ENCODE assay signal across 17 cellular contexts in genomic region chr18:73118121-73118816, GRCh38.
DNase-seq lines count a peak whose midpoint lies in the region; ATAC-seq and TF ChIP-seq lines count a peak whose summit lies in the region.
"Had no signal": no experiment of that assay in that cellular context is flagged by ENCODE, and none has a peak within 500 bp of the region (broad histone marks: within the 10 kb centered on the region; RNA-seq: fewer than 3 reads in every experiment).

No MANE protein-coding gene starts in this region.

- H3K4me1 ChIP-seq in ACC112 (ENCODE audit: control insufficient read depth, insufficient read depth, low read length, unreplicated experiment), result peaks cover 14% of the 10 kb centered on the region
- H3K4me1 ChIP-seq in CD8-positive, alpha-beta memory T cell (ENCODE audit: insufficient read depth, low read length), result no peaks in the 10 kb centered on the region
- H3K4me1 ChIP-seq: A549 had no signal

- ATAC-seq in HG03135 (IDR thresholded peaks at IDR 0.05; ENCODE audit: unreplicated experiment) (no peak), HG02623 (IDR thresholded peaks at IDR 0.05; ENCODE audit: unreplicated experiment) (no peak), HG03457 (IDR thresholded peaks at IDR 0.05; ENCODE audit: unreplicated experiment) (no peak)
- ATAC-seq: A549; activated T-cell treated with anti-CD3 and anti-CD28 coated beads, Interleukin-2, amount 50 U/mL, for 4 hours; esophagus mucosa had no signal

- no peak overlapping the region for H3K4me3 Mint-ChIP-seq in CD8-positive, alpha-beta memory T cell
- H3K4me3 Mint-ChIP-seq: activated naive CD8-positive, alpha-beta T cell treated with anti-CD3 and anti-CD28 coated beads, Interleukin-2, amount 10 ng/mL, durations not matched to agents 7 days and 5 days; activated T-cell treated with anti-CD3 and anti-CD28 coated beads, Interleukin-2, amount 50 U/mL, for 4 hours had no signal

- no peaks in the 10 kb centered on the region for H3K9me3 ChIP-seq in CD8-positive, alpha-beta memory T cell (ENCODE audit: low read length)
- H3K9me3 ChIP-seq: A549, MG63 had no signal

- DNase-seq in HS-5 (ENCODE audit: low read depth), result peak; percentile 33
- peak; percentile 66 for DNase-seq in SKM-1 treated with dmso at 0.1 percent for 144 hours (lab: John Stamatoyannopoulos, UW; ENCODE audit: unreplicated experiment)
- peak; percentile 34 for DNase-seq in fibroblast of the aortic adventitia (ENCODE audit: low read depth)
- DNase-seq in CD8-positive, alpha-beta memory T cell, result no peak
- DNase-seq: activated CD4-positive, alpha-beta T cell treated with anti-CD3 and anti-CD28 coated beads, Interleukin-2, amount 50 U/mL, for 4 hours; activated naive CD8-positive, alpha-beta T cell treated with anti-CD3 and anti-CD28 coated beads, Interleukin-2, amount 10 ng/mL, durations not matched to agents 7 days and 5 days; activated T-cell treated with anti-CD3 and anti-CD28 coated beads, Interleukin-2, amount 50 U/mL, for 4 hours; cortex of kidney; MG63; NK-92 treated with Interleukin-12 subunit alpha and Interleukin-12 subunit beta, amount 100 ng/mL, for 24 hours; posterior cingulate gyrus had no signal

- H3K36me3 ChIP-seq in ACC112 (ENCODE audit: insufficient read depth, low read length), result no peaks in the 10 kb centered on the region
- H3K36me3 ChIP-seq in CD8-positive, alpha-beta memory T cell (ENCODE audit: insufficient read depth, low read length), result no peaks in the 10 kb centered on the region
- H3K36me3 ChIP-seq: MG63 had no signal

- H3K4me3 ChIP-seq in ACC112 (ENCODE audit: low read depth, low read length), result 0 out of 2 replicates have a peak overlapping the region, but pooled peaks have one; percentile 15
- no peak overlapping the region for H3K4me3 ChIP-seq in fibroblast of the aortic adventitia (ENCODE audit: low read depth, low read length)
- H3K4me3 ChIP-seq in CD8-positive, alpha-beta memory T cell (ENCODE audit: low read length), result no peak overlapping the region
- H3K4me3 ChIP-seq: A549, MG63 had no signal

- H3K79me2 ChIP-seq in ACC112 (ENCODE audit: control insufficient read depth, insufficient read depth, low read length, unreplicated experiment), result no peaks in the 10 kb centered on the region

- no peak for TF ChIP-seq CTCF in fibroblast of the aortic adventitia (IDR thresholded peaks at IDR 0.05; ENCODE audit: insufficient read depth, low read length)

- H3K4me1 Mint-ChIP-seq in CD8-positive, alpha-beta memory T cell, result no peaks in the 10 kb centered on the region
- H3K4me1 Mint-ChIP-seq: activated naive CD8-positive, alpha-beta T cell treated with anti-CD3 and anti-CD28 coated beads, Interleukin-2, amount 10 ng/mL, durations not matched to agents 7 days and 5 days had no signal

- CTCF ChIA-PET in CD8-positive, alpha-beta memory T cell (lab: Charles Lee), result no interaction called here

- H2AFZ ChIP-seq in ACC112 (ENCODE audit: low read length, unreplicated experiment), result no peak overlapping the region

- no peaks in the 10 kb centered on the region for H3K27me3 ChIP-seq in ACC112 (ENCODE audit: insufficient read depth, low read length)
- H3K27me3 ChIP-seq in CD8-positive, alpha-beta memory T cell (ENCODE audit: insufficient read depth, low read length, poor library complexity, severe bottlenecking), result no peaks in the 10 kb centered on the region
- H3K27me3 ChIP-seq: MG63 had no signal

- POLR2A ChIA-PET in CD8-positive, alpha-beta memory T cell (lab: Charles Lee), result no interaction called here

- H3K9me3 Mint-ChIP-seq in CD8-positive, alpha-beta memory T cell, result peaks cover 0 to 20% (median 8%) of the 10 kb centered on the region in 5 donors
- H3K9me3 Mint-ChIP-seq: activated naive CD8-positive, alpha-beta T cell treated with anti-CD3 and anti-CD28 coated beads, Interleukin-2, amount 10 ng/mL, durations not matched to agents 7 days and 5 days had no signal

- no peak overlapping the region for H3K27ac Mint-ChIP-seq in CD8-positive, alpha-beta memory T cell
- H3K27ac Mint-ChIP-seq: activated naive CD8-positive, alpha-beta T cell treated with anti-CD3 and anti-CD28 coated beads, Interleukin-2, amount 10 ng/mL, durations not matched to agents 7 days and 5 days had no signal

- H3K27ac ChIP-seq in ACC112 (ENCODE audit: low read depth, low read length), result peak overlapping the region; percentile 41; the same call in 1 of the 2 replicates
- H3K27ac ChIP-seq in CD8-positive, alpha-beta memory T cell (ENCODE audit: low read depth, low read length), result no peak overlapping the region
- H3K27ac ChIP-seq: A549 had no signal

- H3K36me3 Mint-ChIP-seq in CD8-positive, alpha-beta memory T cell, result no peaks in the 10 kb centered on the region
- H3K36me3 Mint-ChIP-seq: activated naive CD8-positive, alpha-beta T cell treated with anti-CD3 and anti-CD28 coated beads, Interleukin-2, amount 10 ng/mL, durations not matched to agents 7 days and 5 days had no signal

- no peaks in the 10 kb centered on the region for H3K27me3 Mint-ChIP-seq in CD8-positive, alpha-beta memory T cell
- H3K27me3 Mint-ChIP-seq: activated naive CD8-positive, alpha-beta T cell treated with anti-CD3 and anti-CD28 coated beads, Interleukin-2, amount 10 ng/mL, durations not matched to agents 7 days and 5 days had no signal

Comparison
In these comparisons a context has a peak if more than half of its experiments do, and no peak if none do; other contexts are left out.
1. DNase-seq: peak in HS-5 (single experiment), SKM-1 treated with dmso at 0.1 percent for 144 hours (single experiment) and fibroblast of the aortic adventitia (single experiment); none in CD8-positive, alpha-beta memory T cell (0 of 5).